In genomic region chr3:87398226-87398774, GRCh38 we compare ENCODE assay signal across 22 cellular contexts.
"Had no signal": no experiment of that assay in that cellular context is flagged by ENCODE, and none has a peak within 500 bp of the region (broad histone marks: within the 10 kb centered on the region; RNA-seq: fewer than 3 reads in every experiment).

No MANE protein-coding gene starts in this region.

- H3K27ac Mint-ChIP-seq: activated CD4-positive, alpha-beta memory T cell treated with anti-CD3 and anti-CD28 coated beads, Interleukin-2, amount 10 ng/mL, durations not matched to agents 7 days and 5 days; activated naive CD8-positive, alpha-beta T cell treated with anti-CD3 and anti-CD28 coated beads, Interleukin-2, amount 10 ng/mL, durations not matched to agents 7 days and 5 days; activated T-cell treated with anti-CD3 and anti-CD28 coated beads, Interleukin-2, amount 50 U/mL, for 72 hours; activated T-helper 2 cell treated with anti-CD3 and anti-CD28 coated beads, Interferon-gamma antibody, Interleukin-2, Interleukin-4, amounts not matched to agents 10 μg/mL and 5 μg/mL and 100 μg/mL, durations not matched to agents 14 hours and 24 hours and 36 hours had no signal

- H3K36me3 Mint-ChIP-seq: activated naive CD8-positive, alpha-beta T cell treated with anti-CD3 and anti-CD28 coated beads, Interleukin-2, amount 10 ng/mL, durations not matched to agents 7 days and 5 days had no signal

- H3K27ac ChIP-seq: RWPE1, SK-N-MC, VCaP had no signal

- ATAC-seq: activated T-cell treated with anti-CD3 and anti-CD28 coated beads, Interleukin-2, amount 50 U/mL, for 72 hours; Panc1 had no signal

- H3K27me3 Mint-ChIP-seq: activated CD4-positive, alpha-beta memory T cell treated with anti-CD3 and anti-CD28 coated beads, Interleukin-2, amount 10 ng/mL, durations not matched to agents 7 days and 5 days; activated naive CD8-positive, alpha-beta T cell treated with anti-CD3 and anti-CD28 coated beads, Interleukin-2, amount 10 ng/mL, durations not matched to agents 7 days and 5 days; central memory CD8-positive, alpha-beta T cell had no signal

- H3K4me3 ChIP-seq: SK-N-MC had no signal

- H3K4me3 Mint-ChIP-seq: activated CD4-positive, alpha-beta memory T cell treated with anti-CD3 and anti-CD28 coated beads, Interleukin-2, amount 10 ng/mL, durations not matched to agents 7 days and 5 days; activated naive CD8-positive, alpha-beta T cell treated with anti-CD3 and anti-CD28 coated beads, Interleukin-2, amount 10 ng/mL, durations not matched to agents 7 days and 5 days; activated T-cell treated with anti-CD3 and anti-CD28 coated beads, Interleukin-2, amount 50 U/mL, for 72 hours; central memory CD8-positive, alpha-beta T cell had no signal

- DNase-seq: activated CD4-positive, alpha-beta memory T cell treated with anti-CD3 and anti-CD28 coated beads, Interleukin-2, amount 10 ng/mL, durations not matched to agents 7 days and 5 days; activated CD4-positive, alpha-beta T cell treated with anti-CD3 and anti-CD28 coated beads, Interleukin-2, amount 50 U/mL, for 1 hour; activated CD4-positive, CD25-positive, alpha-beta regulatory T cell; activated naive CD4-positive, alpha-beta T cell treated with anti-CD3 and anti-CD28 coated beads, Interleukin-2, amount 50 U/mL, for 16 hours; activated naive CD8-positive, alpha-beta T cell treated with anti-CD3 and anti-CD28 coated beads, Interleukin-2, amount 10 ng/mL, durations not matched to agents 7 days and 5 days; activated T-cell treated with anti-CD3 and anti-CD28 coated beads for 4 hours; activated T-cell treated with anti-CD3 and anti-CD28 coated beads, Interleukin-2, amount 50 U/mL, for 72 hours; aorta; MM.1S; NCI-H1105; NCI-H1436 treated with DMSO at 0.1 percent for 48 hours; NCI-H187; NCI-H2081; NCI-H510A treated with DMSO at 0.1 percent for 48 hours; SHP77 treated with DMSO at 0.1 percent for 48 hours; T-helper 1 cell had no signal

- H3K9me3 Mint-ChIP-seq: activated CD4-positive, alpha-beta memory T cell treated with anti-CD3 and anti-CD28 coated beads, Interleukin-2, amount 10 ng/mL, durations not matched to agents 7 days and 5 days; activated naive CD8-positive, alpha-beta T cell treated with anti-CD3 and anti-CD28 coated beads, Interleukin-2, amount 10 ng/mL, durations not matched to agents 7 days and 5 days; activated T-helper 2 cell treated with anti-CD3 and anti-CD28 coated beads, Interferon-gamma antibody, Interleukin-2, Interleukin-4, amounts not matched to agents 10 μg/mL and 5 μg/mL and 100 μg/mL, durations not matched to agents 14 hours and 24 hours and 36 hours; central memory CD8-positive, alpha-beta T cell had no signal

- H3K4me1 Mint-ChIP-seq: activated CD4-positive, alpha-beta memory T cell treated with anti-CD3 and anti-CD28 coated beads, Interleukin-2, amount 10 ng/mL, durations not matched to agents 7 days and 5 days; activated naive CD8-positive, alpha-beta T cell treated with anti-CD3 and anti-CD28 coated beads, Interleukin-2, amount 10 ng/mL, durations not matched to agents 7 days and 5 days; central memory CD8-positive, alpha-beta T cell had no signal
